In the genomic region with DNA sequence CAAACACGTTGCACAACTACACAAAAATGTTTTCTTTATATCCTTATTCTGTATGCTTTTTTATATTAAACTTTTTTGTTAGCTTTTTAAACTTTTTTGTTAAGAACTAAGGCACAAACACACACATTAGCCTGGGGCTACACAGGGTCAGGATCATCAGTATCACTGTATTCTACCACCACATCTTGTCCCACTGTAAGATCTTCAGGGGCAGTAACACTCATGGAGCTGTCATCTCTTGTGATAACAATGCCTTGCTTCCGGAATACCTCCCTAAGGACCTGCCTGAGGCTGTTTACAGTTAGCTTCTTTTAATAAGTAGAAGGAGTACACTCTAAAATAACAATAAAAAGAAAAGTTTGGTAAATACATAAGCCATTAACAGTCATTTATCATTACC, we compare ENCODE assay signal across 20 cellular contexts. TPM values are rescaled to one million over a fixed set of nuclear protein-coding genes. Genes with fewer than 3 reads are reported as not detected.
DNase-seq lines count a peak whose midpoint lies in the region; FAIRE-seq and TF ChIP-seq lines count a peak whose summit lies in the region.
"Had no signal": no experiment of that assay in that cellular context is flagged by ENCODE, and none has a peak within 500 bp of the region (broad histone marks: within the 10 kb centered on the region; RNA-seq: fewer than 3 reads in every experiment).

No MANE protein-coding gene starts in this region.

- H2AFZ ChIP-seq in OCI-LY7 (ENCODE audit: low read length): no peak overlapping the region
- H2AFZ ChIP-seq: PC-9 had no signal

- POLR2A ChIA-PET in OCI-LY7 (lab: Charles Lee): interaction anchor here (0.6 kb wide), 1 partner anchor 723 kb away, joined by 3 read pairs; no protein-coding TSS in a partner anchor

- no peaks in the 10 kb centered on the region for H3K4me1 ChIP-seq in OCI-LY7 (ENCODE audit: insufficient read depth, low read length, poor library complexity, severe bottlenecking)
- H3K4me1 ChIP-seq: SJCRH30 had no signal

- intact Hi-C loops in OCI-LY7 (cut with micrococcal nuclease; ENCODE audit: unreplicated experiment): no loop called here

- CTCF ChIA-PET in OCI-LY7 (lab: Charles Lee; ENCODE audit: unreplicated experiment): no interaction called here

- TF ChIP-seq CTCF in OCI-LY7 (conservative IDR thresholded peaks at IDR 0.05; ENCODE audit: low read length): no peak

- no peaks in the 10 kb centered on the region for H4K20me1 ChIP-seq in OCI-LY7 (ENCODE audit: insufficient read depth, low read length)

- BruUV-seq in OCI-LY7 (replicated peaks; lab: Mats Ljungman, UMichigan): no TSS peak

- no peaks in the 10 kb centered on the region for H3K9me3 ChIP-seq in OCI-LY7 (ENCODE audit: low read length)
- H3K9me3 ChIP-seq: A549, MG63, SJCRH30 had no signal

- H3K79me2 ChIP-seq in OCI-LY7 (ENCODE audit: insufficient read depth, low read depth, low read length): no peaks in the 10 kb centered on the region

- H3K4me3 ChIP-seq in OCI-LY7 (ENCODE audit: low read depth, low read length, poor library complexity, severe bottlenecking): no peak overlapping the region
- H3K4me3 ChIP-seq: A549, MG63, PC-9, SJCRH30 had no signal

- H3K9me2 ChIP-seq in OCI-LY7 (ENCODE audit: insufficient read depth, low read length): no peaks in the 10 kb centered on the region

- H3K27ac ChIP-seq in OCI-LY7 (ENCODE audit: low read depth, low read length, poor library complexity, severe bottlenecking): no peak overlapping the region
- H3K27ac ChIP-seq: A549, KMS-11, PC-9, SJCRH30 had no signal

- no peaks in the 10 kb centered on the region for H3K36me3 ChIP-seq in OCI-LY7 (ENCODE audit: insufficient read depth, low read length)
- H3K36me3 ChIP-seq: MG63, SJCRH30 had no signal

- FAIRE-seq in H54 (lab: Jason Lieb, UNC) (peak; percentile 50), islet of Langerhans (lab: Jason Lieb, UNC) (peak; percentile 13)
- FAIRE-seq: A549 had no signal

- DNase-seq in Daoy (ENCODE audit: low read depth) (peak; percentile 5), H54 (ENCODE audit: insufficient read length, low spot score) (no peak), RPMI7951 (ENCODE audit: low read depth) (peak; percentile 41), NCI-H146 treated with DMSO at 0.1 percent for 48 hours (lab: John Stamatoyannopoulos, UW; ENCODE audit: unreplicated experiment) (no peak), OCI-LY7 (ENCODE audit: low spot score) (no peak)
- DNase-seq in activated naive CD4-positive, alpha-beta T cell treated with anti-CD3 and anti-CD28 coated beads, Interleukin-2, amount 50 U/mL, for 16 hours: no peak
- DNase-seq: Calu3; CD4-positive, alpha-beta memory T cell; GOT3; MG63; NCI-H1048; NCI-H146; NCI-H2081; NCI-H510A treated with DMSO at 0.1 percent for 48 hours; NCI-H82; PC-9; SJCRH30 had no signal

- no peak for TF ChIP-seq POLR2A in H54 (IDR thresholded peaks at IDR 0.05; ENCODE audit: low read depth, low read length)

- no peak overlapping the region for H3K4me2 ChIP-seq in OCI-LY7 (ENCODE audit: low read length)
- H3K4me2 ChIP-seq: A549, KMS-11, PC-9 had no signal

RNA-seq across cellular contexts. Expression of a gene that starts 42.2 kb away (rescaled TPM):
- 15.3 and 19.9 TPM in 2 replicates for total RNA-seq in Daoy (2014; rRNA removed; shearing (Covaris generic))
- 30.5 and 36.6 TPM in 2 replicates for total RNA-seq in RPMI7951 (2014; rRNA removed; shearing (Covaris generic))
- not detected in 2 replicates for total RNA-seq in OCI-LY7 (2014; rRNA removed; shearing (Covaris generic))
- total RNA-seq in OCI-LY7 (2022): 2.7 and 2.9 TPM in 2 replicates

Comparison
In these comparisons a context has a peak if more than half of its experiments do, and no peak if none do; other contexts are left out.
1. DNase-seq: peak in Daoy (single experiment) and RPMI7951 (single experiment); none in H54 (single experiment), NCI-H146 treated with DMSO at 0.1 percent for 48 hours (single experiment), OCI-LY7 (single experiment) and activated naive CD4-positive, alpha-beta T cell treated with anti-CD3 and anti-CD28 coated beads, Interleukin-2, amount 50 U/mL, for 16 hours (single experiment).